In the genomic region with DNA sequence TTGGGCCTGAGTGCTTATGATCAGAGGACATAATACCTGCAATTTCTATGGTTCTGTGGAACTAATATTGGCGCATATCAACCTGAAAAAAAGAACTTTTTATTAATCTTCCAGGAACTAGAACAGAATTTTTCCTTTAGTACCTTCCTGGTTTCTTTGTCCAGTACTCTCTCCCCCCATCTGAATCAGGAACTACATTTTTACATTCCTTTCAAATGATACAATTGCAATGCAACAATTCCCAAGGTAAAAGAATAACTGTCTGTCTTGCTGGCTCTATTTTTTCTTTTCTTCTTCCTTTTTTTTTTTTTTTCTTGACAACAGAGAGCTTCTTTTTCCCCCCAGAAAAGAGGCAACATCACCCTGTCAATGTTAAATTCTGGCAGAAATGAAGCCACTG, we compare ENCODE assay signal across 28 cellular contexts. TPM values are rescaled to one million over a fixed set of nuclear protein-coding genes. Genes with fewer than 3 reads are reported as not detected.
DNase-seq lines count a peak whose midpoint lies in the region; ATAC-seq, FAIRE-seq and TF ChIP-seq lines count a peak whose summit lies in the region.
"Had no signal": no experiment of that assay in that cellular context is flagged by ENCODE, and none has a peak within 500 bp of the region (broad histone marks: within the 10 kb centered on the region; RNA-seq: fewer than 3 reads in every experiment).

No MANE protein-coding gene starts in this region.

- H3K9me3 ChIP-seq in Peyer's patch, result no peaks in the 10 kb centered on the region
- H3K9me3 ChIP-seq: heart right ventricle, SJCRH30, transverse colon had no signal

- H3K36me3 ChIP-seq in bronchial epithelial cell (ENCODE audit: control insufficient read depth, insufficient read depth, low read length) (no peaks in the 10 kb centered on the region), Peyer's patch (no peaks in the 10 kb centered on the region)
- H3K36me3 ChIP-seq: transverse colon, WERI-Rb-1 had no signal

- H3K27me3 ChIP-seq in bronchial epithelial cell (ENCODE audit: control insufficient read depth, insufficient read depth, low read length), result no peaks in the 10 kb centered on the region
- no peaks in the 10 kb centered on the region for H3K27me3 ChIP-seq in Peyer's patch
- H3K27me3 ChIP-seq: heart right ventricle, SJCRH30, transverse colon had no signal

- H3K4me1 ChIP-seq in Peyer's patch, result no peaks in the 10 kb centered on the region
- H3K4me1 ChIP-seq: SJCRH30, transverse colon had no signal

- TF ChIP-seq CTCF in bronchial epithelial cell (IDR thresholded peaks at IDR 0.05; ENCODE audit: insufficient read depth, low read length, severe bottlenecking), result no peak
- TF ChIP-seq CTCF in Peyer's patch (IDR thresholded peaks at IDR 0.05), result no peak

- H3K4me3 ChIP-seq in bronchial epithelial cell (ENCODE audit: low read depth, low read length) (no peak overlapping the region), Peyer's patch (no peak overlapping the region)
- H3K4me3 ChIP-seq: heart right ventricle, SJCRH30, transverse colon had no signal

- CTCF ChIA-PET in HEK293T (lab: Yijun Ruan, JAX), result no interaction called here

- TF ChIP-seq POLR2A in Peyer's patch (IDR thresholded peaks at IDR 0.05), result no peak

- H3K27ac ChIP-seq in Peyer's patch, result no peak overlapping the region
- H3K27ac ChIP-seq: heart right ventricle, SJCRH30, transverse colon, WERI-Rb-1 had no signal

- FAIRE-seq in bronchial epithelial cell (lab: Jason Lieb, UNC), result no peak
- FAIRE-seq: A204.1, G401.6, GM19239, keratinocyte, small intestine had no signal

- no peak for ATAC-seq in GM19397 (IDR thresholded peaks at IDR 0.05; ENCODE audit: unreplicated experiment)
- ATAC-seq: heart right ventricle; stimulated activated naive CD8-positive, alpha-beta T cell treated with anti-CD3 and anti-CD28 coated beads, Interleukin-15, amount 100 ng/mL, for 72 hours had no signal

- peak; percentile 12 for DNase-seq in A172 (ENCODE audit: low spot score)
- DNase-seq in M059J (ENCODE audit: low read depth), result peak; percentile 69
- peak; percentile 55 for DNase-seq in bronchial epithelial cell (ENCODE audit: low read depth)
- peak; percentile 88 for DNase-seq in kidney glomerular epithelial cell (lab: John Stamatoyannopoulos, UW)
- DNase-seq in dedifferentiated amniotic fluid mesenchymal stem cell (ENCODE audit: extremely low spot score), result no peak
- DNase-seq in HEK293T (ENCODE audit: extremely low spot score), result no peak
- DNase-seq in Peyer's patch, result no peak
- DNase-seq: activated CD4-positive, alpha-beta T cell treated with anti-CD3 and anti-CD28 coated beads, Interleukin-2, amount 50 U/mL, for 48 hours; activated naive CD4-positive, alpha-beta T cell treated with Interleukin-2 at 50 U/mL for 16 hours; activated T-cell treated with anti-CD3 and anti-CD28 coated beads for 4 hours; aorta; C1 segment of cervical spinal cord; H7; heart right ventricle; mesendoderm; NCI-H1417; NCI-H526 treated with DMSO at 0.1 percent for 48 hours; SJCRH30; small intestine; stimulated activated CD4-positive, alpha-beta T cell treated with anti-CD3 and anti-CD28 coated beads, Interleukin-4, amount 100 ng/mL, for 1 hour; stimulated activated naive CD8-positive, alpha-beta T cell treated with anti-CD3 and anti-CD28 coated beads, Interleukin-15, amount 100 ng/mL, for 72 hours; transverse colon; WERI-Rb-1 had no signal

- POLR2A ChIA-PET in HEK293T (lab: Yijun Ruan, JAX), result interaction anchor here (0.9 kb wide), 1 partner anchor 63 kb away, joined by 3 read pairs; a partner anchor contains a TSS

TF ChIP-seq in HEK293T, 16 proteins besides CTCF, POLR2A, EP300 and RAD21:
- TF ChIP-seq LEF1 (IDR thresholded peaks at IDR 0.05; ENCODE audit: borderline replicate concordance) (no peak), BHLHE40 (IDR thresholded peaks at IDR 0.05; ENCODE audit: borderline replicate concordance) (no peak), L3MBTL2 (conservative IDR thresholded peaks at IDR 0.05) (no peak), NFRKB (IDR thresholded peaks at IDR 0.05) (no peak), HDGF (IDR thresholded peaks at IDR 0.05; ENCODE audit: borderline replicate concordance) (no peak)
- TF ChIP-seq, protein P1, sequence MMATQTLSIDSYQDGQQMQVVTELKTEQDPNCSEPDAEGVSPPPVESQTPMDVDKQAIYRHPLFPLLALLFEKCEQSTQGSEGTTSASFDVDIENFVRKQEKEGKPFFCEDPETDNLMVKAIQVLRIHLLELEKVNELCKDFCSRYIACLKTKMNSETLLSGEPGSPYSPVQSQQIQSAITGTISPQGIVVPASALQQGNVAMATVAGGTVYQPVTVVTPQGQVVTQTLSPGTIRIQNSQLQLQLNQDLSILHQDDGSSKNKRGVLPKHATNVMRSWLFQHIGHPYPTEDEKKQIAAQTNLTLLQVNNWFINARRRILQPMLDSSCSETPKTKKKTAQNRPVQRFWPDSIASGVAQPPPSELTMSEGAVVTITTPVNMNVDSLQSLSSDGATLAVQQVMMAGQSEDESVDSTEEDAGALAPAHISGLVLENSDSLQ (IDR thresholded peaks at IDR 0.05), result no peak

RNA-seq across cellular contexts. Expression of a gene that starts 4.5 kb away (rescaled TPM):
- total RNA-seq in A172 (2014; rRNA removed; shearing (Covaris generic)), result not detected in 2 replicates
- total RNA-seq in M059J (2014; rRNA removed; shearing (Covaris generic)), result 0.07 and 1.2 TPM in 2 replicates
- total RNA-seq in bronchial epithelial cell (0.53 and 0.90 TPM in 2 replicates), Peyer's patch (10 to 100 TPM in 1 of 4 donors, 1 to 10 TPM in 2, under 1 TPM in 1; 0.85 to 12.4 (median 3.5) TPM)

Comparison
In these comparisons a context has a peak if more than half of its experiments do, and no peak if none do; other contexts are left out.
1. DNase-seq: peak in A172 (single experiment), M059J (single experiment), bronchial epithelial cell (single experiment) and kidney glomerular epithelial cell (single experiment); none in dedifferentiated amniotic fluid mesenchymal stem cell (single experiment), HEK293T (single experiment) and Peyer's patch (0 of 3).